In the genomic region with DNA sequence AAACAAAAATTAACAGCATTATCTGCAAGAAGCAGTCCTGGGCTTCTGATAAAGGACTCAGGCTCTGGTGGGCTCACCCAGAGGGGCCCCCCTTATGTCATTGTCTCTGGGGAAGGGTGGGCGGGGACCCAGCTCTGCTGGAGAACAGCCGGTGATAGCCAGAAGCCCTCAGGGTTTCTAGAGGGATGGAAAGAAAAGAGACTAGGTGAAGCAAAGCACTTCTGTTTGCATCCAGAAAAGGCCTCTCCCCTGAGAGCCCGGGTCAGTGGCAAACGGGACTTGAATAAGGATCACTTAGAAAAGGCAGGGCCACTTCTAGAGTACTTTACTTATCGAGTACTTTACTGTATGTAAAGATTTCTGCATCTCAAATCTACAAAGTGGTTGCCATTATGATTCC, we compare ENCODE assay signal across 32 cellular contexts. TPM values are rescaled to one million over a fixed set of nuclear protein-coding genes. Genes with fewer than 3 reads are reported as not detected.
"Had no signal": no experiment of that assay in that cellular context is flagged by ENCODE, and none has a peak within 500 bp of the region (broad histone marks: within the 10 kb centered on the region; RNA-seq: fewer than 3 reads in every experiment).

No MANE protein-coding gene starts in this region.

- DNase-seq: activated CD4-positive, alpha-beta T cell treated with anti-CD3 and anti-CD28 coated beads for 36 hours; activated CD4-positive, alpha-beta T cell treated with anti-CD3 and anti-CD28 coated beads, Interleukin-2, amount 50 U/mL, for 4 hours; activated CD4-positive, CD25-positive, alpha-beta regulatory T cell; activated effector memory CD4-positive, alpha-beta T cell treated with Interleukin-2 at 50 U/mL for 16 hours; activated naive CD4-positive, alpha-beta T cell treated with Interleukin-2 at 50 U/mL for 16 hours; anterior cingulate cortex; effector CD8-positive, alpha-beta T cell; gastrocnemius medialis; islet precursor cell; left ventricle myocardium superior; ovary; stimulated activated CD4-positive, alpha-beta T cell treated with anti-CD3 and anti-CD28 coated beads, Interleukin-4, amount 100 ng/mL, for 24 hours had no signal

- H2AFZ ChIP-seq: hepatocyte had no signal

- H3K79me2 ChIP-seq: hepatocyte had no signal

- H3K27me3 Mint-ChIP-seq: activated CD4-positive, alpha-beta T cell treated with anti-CD3 and anti-CD28 coated beads for 36 hours; stimulated activated naive CD8-positive, alpha-beta T cell treated with anti-CD3 and anti-CD28 coated beads, Interleukin-15, Interleukin-2, amounts not matched to agents 100 ng/mL and 50 ng/mL, for 24 hours had no signal

- H3K27me3 ChIP-seq: gastrocnemius medialis, hepatocyte, ovary, vagina had no signal

- H3K9me3 Mint-ChIP-seq: central memory CD8-positive, alpha-beta T cell; nephron; stimulated activated effector memory CD8-positive, alpha-beta T cell treated with anti-CD3 and anti-CD28 coated beads, Interleukin-12 subunit alpha, Interleukin-12 subunit beta, amount 100 ng/mL, for 72 hours; stimulated activated naive CD8-positive, alpha-beta T cell treated with anti-CD3 and anti-CD28 coated beads, Interleukin-15, Interleukin-2, amounts not matched to agents 100 ng/mL and 50 ng/mL, for 24 hours; type B pancreatic cell had no signal

- H3K36me3 ChIP-seq: gastrocnemius medialis, neutrophil, ovary, vagina had no signal

- H3K4me2 ChIP-seq: hepatocyte had no signal

- FAIRE-seq: bronchial epithelial cell had no signal

- H3K36me3 Mint-ChIP-seq: activated naive CD8-positive, alpha-beta T cell; stimulated activated effector memory CD8-positive, alpha-beta T cell treated with anti-CD3 and anti-CD28 coated beads, Interleukin-12 subunit alpha, Interleukin-12 subunit beta, amount 100 ng/mL, for 72 hours; type B pancreatic cell had no signal

- H3K4me3 ChIP-seq: gastrocnemius medialis, hepatocyte, ovary, skin epidermis, vagina had no signal

- H3K27ac Mint-ChIP-seq: activated CD4-positive, alpha-beta T cell treated with anti-CD3 and anti-CD28 coated beads for 36 hours; activated naive CD8-positive, alpha-beta T cell; progenitor cell of endocrine pancreas; stimulated activated effector memory CD8-positive, alpha-beta T cell treated with anti-CD3 and anti-CD28 coated beads, Interleukin-12 subunit alpha, Interleukin-12 subunit beta, amount 100 ng/mL, for 72 hours; stimulated activated naive CD8-positive, alpha-beta T cell treated with anti-CD3 and anti-CD28 coated beads, Interleukin-15, Interleukin-2, amounts not matched to agents 100 ng/mL and 50 ng/mL, for 24 hours; type B pancreatic cell had no signal

- H3K4me1 Mint-ChIP-seq: activated CD4-positive, alpha-beta T cell treated with anti-CD3 and anti-CD28 coated beads for 36 hours; stimulated activated effector memory CD8-positive, alpha-beta T cell treated with anti-CD3 and anti-CD28 coated beads, Interleukin-12 subunit alpha, Interleukin-12 subunit beta, amount 100 ng/mL, for 72 hours had no signal

- H3K27ac ChIP-seq: gastrocnemius medialis, neutrophil, ovary, skin epidermis, vagina had no signal

- H3K4me3 Mint-ChIP-seq: activated CD4-positive, alpha-beta T cell treated with anti-CD3 and anti-CD28 coated beads for 36 hours; activated naive CD8-positive, alpha-beta T cell; central memory CD8-positive, alpha-beta T cell; stimulated activated effector memory CD8-positive, alpha-beta T cell treated with anti-CD3 and anti-CD28 coated beads, Interleukin-12 subunit alpha, Interleukin-12 subunit beta, amount 100 ng/mL, for 72 hours; stimulated activated naive CD8-positive, alpha-beta T cell treated with anti-CD3 and anti-CD28 coated beads, Interleukin-15, Interleukin-2, amounts not matched to agents 100 ng/mL and 50 ng/mL, for 24 hours; type B pancreatic cell had no signal

- H3K9me3 ChIP-seq: gastrocnemius medialis, neutrophil, ovary, vagina had no signal

RNA-seq across cellular contexts. Expression of a gene that starts 57.2 kb away (rescaled TPM):
- total RNA-seq: activated CD4-positive, alpha-beta T cell treated with anti-CD3 and anti-CD28 coated beads for 36 hours; bronchial epithelial cell; dermis microvascular lymphatic vessel endothelial cell; epithelial cell of proximal tubule; gastrocnemius medialis; hepatocyte; left ventricle myocardium superior; lung microvascular endothelial cell; mucosa of gallbladder; progenitor cell of endocrine pancreas; renal cortical epithelial cell; sciatic nerve; subcutaneous adipose tissue; vagina had no signal
- polyA plus RNA-seq: hepatocyte, ovary, thymus had no signal
